1 cellular context compared by ENCODE assay signal in genomic region chr9:113296247-113296646, GRCh38.
TF ChIP-seq lines count a peak whose summit lies in the region.
"Not testable (repeated sequence)": the region's sequence is repeated elsewhere in the genome, so short reads cannot be mapped to it uniquely, and the experiment has no call there.

No MANE protein-coding gene starts in this region.

TF ChIP-seq in K562, 482 proteins besides CTCF, POLR2A, EP300 and RAD21:
- TF ChIP-seq CXXC5 (CRISPR knock-in tag; IDR thresholded peaks at IDR 0.05) (peak; percentile 33; the same call in 1 of the 2 replicates), RCOR1 (IDR thresholded peaks at IDR 0.05; ENCODE audit: borderline replicate concordance in 1 of 2, low read depth in 2 of 2, low read length in 2 of 2) (0 out of 4 replicates have a peak, but pooled peaks of 1 of the 2 experiments have one; percentile 35), KLF1 (tag; IDR thresholded peaks at IDR 0.05) (peak; percentile 86), CREM (IDR thresholded peaks at IDR 0.05; ENCODE audit: low read depth) (0 out of 2 replicates have a peak, but pooled peaks have one; percentile 18), HES1 (IDR thresholded peaks at IDR 0.05; ENCODE audit: low read depth) (peak; percentile 99), BHLHE40 (IDR thresholded peaks at IDR 0.05; ENCODE audit: low read length) (peak; percentile 66), DPF2 (IDR thresholded peaks at IDR 0.05) (peak; percentile 40; the same call in 1 of the 2 replicates), ATF1 (tag; IDR thresholded peaks at IDR 0.05) (0 out of 2 replicates have a peak, but pooled peaks have one; percentile 23), HDAC2 (IDR thresholded peaks at IDR 0.05) (peak; percentile 22; the same call in 1 of the 2 replicates)
- not testable (repeated sequence) for TF ChIP-seq ATF1 (CRISPR knock-in tag; IDR thresholded peaks at IDR 0.05)
